ENCODE assay signal across 37 cellular contexts in the genomic region with DNA sequence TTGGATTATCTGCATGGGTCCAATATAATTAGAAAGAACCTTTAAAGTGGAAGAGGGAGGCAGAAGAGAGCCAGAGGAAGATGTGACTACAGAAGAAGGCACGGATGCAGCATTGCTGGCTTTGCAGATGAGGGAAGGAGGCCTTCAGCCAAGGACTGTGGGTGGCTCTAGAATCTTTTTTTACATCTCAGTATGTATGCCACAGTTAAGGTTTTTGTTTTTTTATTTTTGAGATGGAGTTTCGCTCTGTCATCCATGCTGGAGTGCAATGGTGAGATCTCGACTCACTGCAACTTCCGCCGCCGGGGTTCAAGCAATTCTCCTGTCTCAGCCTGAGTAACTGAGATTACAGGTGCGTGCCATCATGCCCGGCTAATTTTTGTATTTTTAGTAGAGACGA. TPM values are rescaled to one million over a fixed set of nuclear protein-coding genes. Genes with fewer than 3 reads are reported as not detected.
"Had no signal": no experiment of that assay in that cellular context is flagged by ENCODE, and none has a peak within 500 bp of the region (broad histone marks: within the 10 kb centered on the region; RNA-seq: fewer than 3 reads in every experiment).

No MANE protein-coding gene starts in this region.

- H3K27ac ChIP-seq: KMS-11 had no signal

- DNase-seq: Karpas-422, Kasumi-1, KG1, MG63, MM.1S, MV-4-11, NCI-H1048, NCI-H1092, NCI-H1092 treated with DMSO at 0.1 percent for 48 hours, NCI-H1105, NCI-H1105 treated with DMSO at 0.1 percent for 48 hours, NCI-H1417, NCI-H1417 treated with DMSO at 0.1 percent for 48 hours, NCI-H1436, NCI-H1436 treated with DMSO at 0.1 percent for 48 hours, NCI-H146, NCI-H1694, NCI-H1694 treated with DMSO at 0.1 percent for 48 hours, NCI-H187, NCI-H187 treated with DMSO at 0.1 percent for 48 hours, NCI-H1930, NCI-H2029, NCI-H2029 treated with DMSO at 0.1 percent for 48 hours, NCI-H2081, NCI-H2081 treated with DMSO at 0.1 percent for 48 hours, NCI-H2107, NCI-H2171, NCI-H2171 treated with DMSO at 0.1 percent for 48 hours, NCI-H2227 treated with DMSO at 0.1 percent for 48 hours, NCI-H226, NCI-H345, NCI-H446, NCI-H446 treated with DMSO at 0.1 percent for 48 hours had no signal

RNA-seq across cellular contexts. Expression of a gene that starts 54.1 kb away (rescaled TPM):
- total RNA-seq: LHCN-M2, MCF 10A, NCI-H460 had no signal
